Comparison of ENCODE assay signal across 21 cellular contexts in the genomic region with DNA sequence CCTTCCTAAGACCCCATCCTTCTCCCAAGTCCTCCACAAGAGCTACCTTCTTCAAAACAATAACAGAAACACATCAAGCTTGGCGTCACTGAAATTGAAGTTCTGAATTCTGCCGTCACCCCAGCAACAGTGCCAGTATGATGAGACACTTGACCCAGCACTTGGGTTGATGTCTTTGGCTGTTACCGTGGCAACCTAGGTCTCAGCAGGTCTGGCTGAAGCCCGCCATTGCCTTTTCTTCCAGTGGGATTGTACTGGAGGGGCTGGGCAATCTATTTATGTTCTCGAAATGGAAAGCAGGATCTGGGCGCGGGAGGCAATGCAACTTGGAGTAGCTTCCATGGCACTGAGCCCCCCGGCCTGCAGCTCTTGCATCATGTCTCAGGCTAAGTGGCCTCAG.
"Had no signal": no experiment of that assay in that cellular context is flagged by ENCODE, and none has a peak within 500 bp of the region (broad histone marks: within the 10 kb centered on the region; RNA-seq: fewer than 3 reads in every experiment).

No MANE protein-coding gene starts in this region.

- H3K36me3 Mint-ChIP-seq: natural killer cell; stimulated activated memory B cell treated with anti-CD40 and anti-IgM and Interleukin-4, amounts not matched to agents 10 μg/mL and 1 μg/mL and 100 μg/mL, for 72 hours had no signal

- H3K4me1 ChIP-seq: lower lobe of right lung, spleen, upper lobe of left lung had no signal

- ATAC-seq: activated CD8-positive, alpha-beta T cell treated with anti-CD3 and anti-CD28 coated beads, Interleukin-2, amount 10 ng/mL, durations not matched to agents 7 days and 5 days; activated naive CD8-positive, alpha-beta T cell treated with anti-CD3 and anti-CD28 coated beads, Interleukin-2, amount 50 U/mL, for 24 hours; left cardiac atrium; lower lobe of right lung; natural killer cell; stimulated activated memory B cell treated with anti-CD40 and anti-IgM and Interleukin-4, amounts not matched to agents 10 μg/mL and 1 μg/mL and 100 μg/mL, for 72 hours had no signal

- H3K4me2 ChIP-seq: hepatocyte had no signal

- H3K27me3 Mint-ChIP-seq: activated CD4-positive, alpha-beta T cell treated with anti-CD3 and anti-CD28 coated beads, Interleukin-2, amount 10 ng/mL, durations not matched to agents 7 days and 5 days; activated T-cell treated with anti-CD3 and anti-CD28 coated beads, Interleukin-2, amount 50 U/mL, for 24 hours had no signal

- H3K4me3 Mint-ChIP-seq: activated CD4-positive, alpha-beta T cell treated with anti-CD3 and anti-CD28 coated beads, Interleukin-2, amount 10 ng/mL, durations not matched to agents 7 days and 5 days; activated CD8-positive, alpha-beta T cell treated with anti-CD3 and anti-CD28 coated beads, Interleukin-2, amount 10 ng/mL, durations not matched to agents 7 days and 5 days; activated naive CD8-positive, alpha-beta T cell treated with anti-CD3 and anti-CD28 coated beads, Interleukin-2, amount 50 U/mL, for 24 hours; activated T-cell treated with anti-CD3 and anti-CD28 coated beads, Interleukin-2, amount 50 U/mL, for 24 hours; endodermal cell; natural killer cell; stimulated activated memory B cell treated with anti-CD40 and anti-IgM and Interleukin-4, amounts not matched to agents 10 μg/mL and 1 μg/mL and 100 μg/mL, for 72 hours had no signal

- H3K27me3 ChIP-seq: dorsolateral prefrontal cortex, hepatocyte, upper lobe of left lung had no signal

- H3K27ac ChIP-seq: epithelial cell of prostate, hepatocyte, lower lobe of right lung, spleen, thoracic aorta, upper lobe of left lung had no signal

- H3K79me2 ChIP-seq: hepatocyte had no signal

- H2AFZ ChIP-seq: hepatocyte had no signal

- H3K9me3 Mint-ChIP-seq: activated CD4-positive, alpha-beta T cell treated with anti-CD3 and anti-CD28 coated beads, Interleukin-2, amount 10 ng/mL, durations not matched to agents 7 days and 5 days; activated naive CD8-positive, alpha-beta T cell treated with anti-CD3 and anti-CD28 coated beads, Interleukin-2, amount 50 U/mL, for 24 hours; activated T-cell treated with anti-CD3 and anti-CD28 coated beads, Interleukin-2, amount 50 U/mL, for 24 hours; activated T-helper 2 cell treated with anti-CD3 and anti-CD28 coated beads, Interferon-gamma antibody, Interleukin-2, Interleukin-4, amounts not matched to agents 10 μg/mL and 5 μg/mL and 100 μg/mL, durations not matched to agents 14 hours and 24 hours and 36 hours; brain; endodermal cell; natural killer cell; stimulated activated memory B cell treated with anti-CD40 and anti-IgM and Interleukin-4, amounts not matched to agents 10 μg/mL and 1 μg/mL and 100 μg/mL, for 72 hours had no signal

- H3K4me1 Mint-ChIP-seq: activated CD4-positive, alpha-beta T cell treated with anti-CD3 and anti-CD28 coated beads, Interleukin-2, amount 10 ng/mL, durations not matched to agents 7 days and 5 days; activated naive CD8-positive, alpha-beta T cell treated with anti-CD3 and anti-CD28 coated beads, Interleukin-2, amount 50 U/mL, for 24 hours; natural killer cell; stimulated activated memory B cell treated with anti-CD40 and anti-IgM and Interleukin-4, amounts not matched to agents 10 μg/mL and 1 μg/mL and 100 μg/mL, for 72 hours had no signal

- DNase-seq: activated CD4-positive, alpha-beta T cell treated with anti-CD3 and anti-CD28 coated beads, Interleukin-2, amount 10 ng/mL, durations not matched to agents 7 days and 5 days; activated CD8-positive, alpha-beta T cell treated with anti-CD3 and anti-CD28 coated beads, Interleukin-2, amount 10 ng/mL, durations not matched to agents 7 days and 5 days; activated naive CD4-positive, alpha-beta T cell treated with Interleukin-2 at 50 U/mL for 16 hours; activated naive CD8-positive, alpha-beta T cell treated with anti-CD3 and anti-CD28 coated beads, Interleukin-2, amount 50 U/mL, for 24 hours; activated T-cell treated with anti-CD3 and anti-CD28 coated beads, Interleukin-2, amount 50 U/mL, for 24 hours; anterior cingulate cortex; dorsolateral prefrontal cortex; endodermal cell; foreskin fibroblast; left cardiac atrium; lower lobe of right lung; natural killer cell; spleen; stimulated activated CD4-positive, alpha-beta T cell treated with anti-CD3 and anti-CD28 coated beads, Interleukin-4, amount 100 ng/mL, for 4 hours; upper lobe of left lung had no signal

- H3K36me3 ChIP-seq: lower lobe of right lung, spleen, thoracic aorta, upper lobe of left lung had no signal

- H3K27ac Mint-ChIP-seq: activated CD4-positive, alpha-beta T cell treated with anti-CD3 and anti-CD28 coated beads, Interleukin-2, amount 10 ng/mL, durations not matched to agents 7 days and 5 days; activated CD8-positive, alpha-beta T cell treated with anti-CD3 and anti-CD28 coated beads, Interleukin-2, amount 10 ng/mL, durations not matched to agents 7 days and 5 days; activated naive CD8-positive, alpha-beta T cell treated with anti-CD3 and anti-CD28 coated beads, Interleukin-2, amount 50 U/mL, for 24 hours; activated T-cell treated with anti-CD3 and anti-CD28 coated beads, Interleukin-2, amount 50 U/mL, for 24 hours; activated T-helper 2 cell treated with anti-CD3 and anti-CD28 coated beads, Interferon-gamma antibody, Interleukin-2, Interleukin-4, amounts not matched to agents 10 μg/mL and 5 μg/mL and 100 μg/mL, durations not matched to agents 14 hours and 24 hours and 36 hours; endodermal cell; natural killer cell; stimulated activated memory B cell treated with anti-CD40 and anti-IgM and Interleukin-4, amounts not matched to agents 10 μg/mL and 1 μg/mL and 100 μg/mL, for 72 hours had no signal

- H3K4me3 ChIP-seq: dorsolateral prefrontal cortex, hepatocyte, lower lobe of right lung, spleen, thoracic aorta, upper lobe of left lung had no signal
